Comparison of ENCODE assay signal across 9 cellular contexts in genomic region chr15:81133782-81134461, GRCh38. TPM values are rescaled to one million over a fixed set of nuclear protein-coding genes. Genes with fewer than 3 reads are reported as not detected.
A peak's percentile ranks its signal among the peaks of the same experiment; 100 is the strongest.
DNase-seq lines count a peak whose midpoint lies in the region; ATAC-seq and TF ChIP-seq lines count a peak whose summit lies in the region.
"Had no signal": no experiment of that assay in that cellular context is flagged by ENCODE, and none has a peak within 500 bp of the region (broad histone marks: within the 10 kb centered on the region; RNA-seq: fewer than 3 reads in every experiment).

A gene with protein sequence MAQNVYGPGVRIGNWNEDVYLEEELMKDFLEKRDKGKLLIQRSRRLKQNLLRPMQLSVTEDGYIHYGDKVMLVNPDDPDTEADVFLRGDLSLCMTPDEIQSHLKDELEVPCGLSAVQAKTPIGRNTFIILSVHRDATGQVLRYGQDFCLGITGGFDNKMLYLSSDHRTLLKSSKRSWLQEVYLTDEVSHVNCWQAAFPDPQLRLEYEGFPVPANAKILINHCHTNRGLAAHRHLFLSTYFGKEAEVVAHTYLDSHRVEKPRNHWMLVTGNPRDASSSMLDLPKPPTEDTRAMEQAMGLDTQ (plus strand): TSS chr15:81134270. CDS start chr15:81134330, 60 bp downstream.

- no peaks in the 10 kb centered on the region for H3K9me3 ChIP-seq in NT2/D1 (ENCODE audit: insufficient read depth, low read length)
- H3K9me3 ChIP-seq in skeletal muscle satellite cell (replicated peaks; ENCODE audit: low read length) = no peaks in the 10 kb centered on the region
- no peaks in the 10 kb centered on the region for H3K9me3 ChIP-seq in HAP-1

- no peak for ATAC-seq in HG03439 (IDR thresholded peaks at IDR 0.05; ENCODE audit: unreplicated experiment)

- CTCF ChIA-PET in activated CD4-positive, alpha-beta T cell treated with anti-CD3 and anti-CD28 coated beads, Interleukin-2, amount 10 ng/mL, durations not matched to agents 7 days and 5 days (lab: Charles Lee) = no interaction called here

- in situ Hi-C loops in HAP-1 (cut with MboI; ENCODE audit: low sequenced_read_pairs) = no loop called here

- H3K4me3 Mint-ChIP-seq in activated CD4-positive, alpha-beta T cell treated with anti-CD3 and anti-CD28 coated beads, Interleukin-2, amount 10 ng/mL, durations not matched to agents 7 days and 5 days = no peak within 1 kb of the TSS
- H3K4me3 Mint-ChIP-seq in immature natural killer cell = peak within 1 kb of the TSS in 3 of 5 donors; percentile 26 to 41 (median 36)

- TF ChIP-seq CTCF in cardiac fibroblast (IDR thresholded peaks at IDR 0.05; ENCODE audit: low read depth, low read length) = no peak

- no peaks in the 10 kb centered on the region for H3K36me3 ChIP-seq in NT2/D1 (ENCODE audit: insufficient read depth, insufficient read length, low read length)
- H3K36me3 ChIP-seq in skeletal muscle satellite cell (ENCODE audit: insufficient read depth, low read length) = no peaks in the 10 kb centered on the region
- H3K36me3 ChIP-seq in HAP-1 (replicated peaks) = no peaks in the 10 kb centered on the region

- peaks cover 23% of the 10 kb centered on the region for H3K27me3 ChIP-seq in NT2/D1 (ENCODE audit: insufficient read depth, insufficient read length)
- H3K27me3 ChIP-seq in skeletal muscle satellite cell (ENCODE audit: control insufficient read depth, insufficient read depth, low read length) = peaks cover 13% of the 10 kb centered on the region
- H3K27me3 ChIP-seq in HAP-1 (ENCODE audit: low read depth) = peaks cover 4% of the 10 kb centered on the region; the same call in 1 of the 2 replicates

- H3K27ac Mint-ChIP-seq in activated CD4-positive, alpha-beta T cell treated with anti-CD3 and anti-CD28 coated beads, Interleukin-2, amount 10 ng/mL, durations not matched to agents 7 days and 5 days = no peak within 1 kb of the TSS
- no peak within 1 kb of the TSS for H3K27ac Mint-ChIP-seq in immature natural killer cell
- H3K27ac Mint-ChIP-seq: CD4-positive, CD25-positive, alpha-beta regulatory T cell had no signal

- no peaks in the 10 kb centered on the region for H3K4me1 Mint-ChIP-seq in activated CD4-positive, alpha-beta T cell treated with anti-CD3 and anti-CD28 coated beads, Interleukin-2, amount 10 ng/mL, durations not matched to agents 7 days and 5 days
- H3K4me1 Mint-ChIP-seq in immature natural killer cell = peaks cover 8 to 13% of the 10 kb centered on the region in 2 donors

- H3K9me3 Mint-ChIP-seq in activated CD4-positive, alpha-beta T cell treated with anti-CD3 and anti-CD28 coated beads, Interleukin-2, amount 10 ng/mL, durations not matched to agents 7 days and 5 days = no peaks in the 10 kb centered on the region
- H3K9me3 Mint-ChIP-seq in immature natural killer cell = peaks cover 0 to 4% (median 0%) of the 10 kb centered on the region in 6 donors

- POLR2A ChIA-PET in activated CD4-positive, alpha-beta T cell treated with anti-CD3 and anti-CD28 coated beads, Interleukin-2, amount 10 ng/mL, durations not matched to agents 7 days and 5 days (lab: Charles Lee) = no interaction called here

- H3K4me2 ChIP-seq in skeletal muscle satellite cell (ENCODE audit: low read length) = peak within 1 kb of the TSS; percentile 92

- H3K9ac ChIP-seq in NT2/D1 (ENCODE audit: insufficient read length, low read depth) (peak within 1 kb of the TSS; percentile 21), skeletal muscle satellite cell (ENCODE audit: low read depth, low read length) (peak within 1 kb of the TSS; percentile 44)

- H3K4me3 ChIP-seq in NT2/D1 (ENCODE audit: insufficient read length, low read depth) (peak within 1 kb of the TSS; percentile 45), cardiac fibroblast (replicated peaks in 1 of 2; ENCODE audit: low read depth in 2 of 2, low read length in 2 of 2) (peak within 1 kb of the TSS; percentile 32 to 46), skeletal muscle satellite cell (ENCODE audit: low read length) (peak within 1 kb of the TSS; percentile 68), HAP-1 (no peak within 1 kb of the TSS)

- no peaks in the 10 kb centered on the region for H3K4me1 ChIP-seq in NT2/D1 (ENCODE audit: insufficient read depth, insufficient read length)
- H3K4me1 ChIP-seq in skeletal muscle satellite cell (ENCODE audit: control insufficient read depth, insufficient read depth, low read length) = peaks cover 7% of the 10 kb centered on the region
- no peaks in the 10 kb centered on the region for H3K4me1 ChIP-seq in HAP-1

- peaks cover 73% of the 10 kb centered on the region for H3K27me3 Mint-ChIP-seq in activated CD4-positive, alpha-beta T cell treated with anti-CD3 and anti-CD28 coated beads, Interleukin-2, amount 10 ng/mL, durations not matched to agents 7 days and 5 days
- peaks cover 8 to 40% (median 14%) of the 10 kb centered on the region in 3 donors for H3K27me3 Mint-ChIP-seq in immature natural killer cell (ENCODE audit: low read depth in 3 of 3)

- no peaks in the 10 kb centered on the region for H3K36me3 Mint-ChIP-seq in activated CD4-positive, alpha-beta T cell treated with anti-CD3 and anti-CD28 coated beads, Interleukin-2, amount 10 ng/mL, durations not matched to agents 7 days and 5 days (ENCODE audit: low read depth)
- H3K36me3 Mint-ChIP-seq in immature natural killer cell = no peaks in the 10 kb centered on the region
- H3K36me3 Mint-ChIP-seq: CD4-positive, CD25-positive, alpha-beta regulatory T cell had no signal

- peak; percentile 69 for DNase-seq in activated CD4-positive, alpha-beta T cell treated with anti-CD3 and anti-CD28 coated beads for 48 hours
- no peak for DNase-seq in activated CD4-positive, alpha-beta T cell treated with anti-CD3 and anti-CD28 coated beads, Interleukin-2, amount 10 ng/mL, durations not matched to agents 7 days and 5 days
- DNase-seq in NT2/D1 (ENCODE audit: low read depth, low spot score) = peak; percentile 80
- peak; percentile 66 to 77 for DNase-seq in cardiac fibroblast (ENCODE audit: low read depth in 2 of 2)
- peak; percentile 4 to 26 (median 20) for DNase-seq in immature natural killer cell
- no peak for DNase-seq in HAP-1 (ENCODE audit: low spot score in 2 of 2)
- DNase-seq: CD4-positive, CD25-positive, alpha-beta regulatory T cell had no signal

RNA-seq across cellular contexts. Expression of the gene that starts here (rescaled TPM):
- not detected for total RNA-seq in activated CD4-positive, alpha-beta T cell treated with anti-CD3 and anti-CD28 coated beads, Interleukin-2, amount 10 ng/mL, durations not matched to agents 7 days and 5 days
- polyA plus RNA-seq in immature natural killer cell = under 1 TPM in 1 of 3 donors, not detected in 2; 0.83 TPM
- total RNA-seq in skeletal muscle satellite cell (2012; rRNA removed) = under 0.01 TPM in 2 replicates
- polyA plus RNA-seq: CD4-positive, CD25-positive, alpha-beta regulatory T cell had no signal

Comparison
In these comparisons a context has a peak if more than half of its experiments do, and no peak if none do; other contexts are left out.
1. DNase-seq: peak in activated CD4-positive, alpha-beta T cell treated with anti-CD3 and anti-CD28 coated beads for 48 hours (single experiment), NT2/D1 (single experiment) and cardiac fibroblast (2 of 2); none in activated CD4-positive, alpha-beta T cell treated with anti-CD3 and anti-CD28 coated beads, Interleukin-2, amount 10 ng/mL, durations not matched to agents 7 days and 5 days (single experiment) and HAP-1 (0 of 2).
2. Peak in DNase-seq in immature natural killer cell; RNA of the gene not detected or under 1 TPM.